In genomic region chr2:223369889-223370288, GRCh38 we compare ENCODE assay signal across 11 cellular contexts.
"Had no signal": no experiment of that assay in that cellular context is flagged by ENCODE, and none has a peak within 500 bp of the region (broad histone marks: within the 10 kb centered on the region; RNA-seq: fewer than 3 reads in every experiment).

No MANE protein-coding gene starts in this region.

- H3K27ac ChIP-seq: GM23248 had no signal

- ATAC-seq: GM23338, HCT116 had no signal

- FAIRE-seq: H1, H54 had no signal

- H3K4me1 ChIP-seq: HAP-1 had no signal

- DNase-seq: GM23248, GOT3, H7, H9, HCEC 1CT, HFFc6 had no signal

- H3K9me3 ChIP-seq: HAP-1 had no signal

- H3K36me3 ChIP-seq: HAP-1 had no signal

- H3K4me3 ChIP-seq: GM23248, GM23338, HAP-1 had no signal
